23 cellular contexts compared by ENCODE assay signal in the genomic region with DNA sequence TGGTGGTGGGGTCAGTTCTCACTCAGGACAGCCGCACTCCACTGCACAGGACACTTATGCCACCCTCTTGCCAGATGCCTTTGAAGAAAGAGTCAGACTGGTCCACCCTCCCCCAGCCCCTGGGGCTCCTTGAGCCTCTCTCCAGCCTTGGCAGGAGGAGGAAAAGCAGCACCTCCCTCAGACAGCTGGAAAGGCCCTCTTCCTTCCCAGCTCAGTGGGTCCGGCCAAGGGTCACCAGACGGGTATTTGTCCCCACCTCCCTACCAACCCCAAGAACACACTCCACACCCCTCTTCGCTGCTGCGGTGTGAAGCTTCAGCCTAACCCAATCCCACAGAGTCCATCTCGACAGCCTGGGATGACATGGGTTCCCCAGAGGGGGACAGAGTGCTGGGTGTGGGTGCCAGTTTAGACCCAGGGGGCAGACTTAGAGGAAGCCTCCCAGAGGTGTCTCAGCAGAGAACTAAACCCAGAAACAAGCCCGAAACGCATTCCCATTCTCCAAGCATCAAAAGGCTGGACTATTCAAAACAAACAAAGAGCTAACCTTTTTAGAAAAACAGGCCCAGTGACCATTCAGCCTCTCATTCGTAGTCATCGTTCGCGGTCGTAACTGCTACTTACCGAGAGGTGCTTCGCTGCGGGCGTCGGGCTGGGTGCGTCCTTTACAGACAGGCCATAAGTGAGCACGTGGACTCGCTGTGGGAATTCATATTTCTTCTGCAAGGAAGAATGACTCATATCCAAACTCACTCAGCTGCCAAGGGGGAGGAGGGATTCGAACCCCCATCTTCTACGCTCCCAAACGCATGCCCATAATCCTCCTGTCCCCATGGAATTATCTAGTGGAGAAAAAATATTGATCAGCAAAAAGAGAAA. TPM values are rescaled to one million over a fixed set of nuclear protein-coding genes. Genes with fewer than 3 reads are reported as not detected.
A peak's percentile ranks its signal among the peaks of the same experiment; 100 is the strongest.
DNase-seq lines count a peak whose midpoint lies in the region; ATAC-seq, FAIRE-seq and TF ChIP-seq lines count a peak whose summit lies in the region.
"Had no signal": no experiment of that assay in that cellular context is flagged by ENCODE, and none has a peak within 500 bp of the region (broad histone marks: within the 10 kb centered on the region; RNA-seq: fewer than 3 reads in every experiment).

No MANE protein-coding gene starts in this region.

- no TSS peak for BruUV-seq in K562 (replicated peaks; lab: Mats Ljungman, UMichigan)

- H3K9me3 ChIP-seq in GM23248 (ENCODE audit: low read depth) (no peaks in the 10 kb centered on the region), K562 (replicated peaks; ENCODE audit: control insufficient read depth, insufficient read depth, low read depth, low read length) (no peaks in the 10 kb centered on the region), left ventricle myocardium inferior (replicated peaks) (peaks cover 8% of the 10 kb centered on the region)

- CTCF ChIA-PET in K562 (lab: Yijun Ruan, JAX; ENCODE audit: low intra/inter-chr PET ratio), result no interaction called here

- no peaks in the 10 kb centered on the region for H3K9me1 ChIP-seq in K562 (ENCODE audit: control insufficient read depth, insufficient read depth, low read length)

- H3K9me2 ChIP-seq in GM23248 (ENCODE audit: insufficient read depth), result no peaks in the 10 kb centered on the region

- H3F3A ChIP-seq in GM23248 (ENCODE audit: insufficient read depth), result no peaks in the 10 kb centered on the region

- H3K27ac ChIP-seq in GM23248, result peak overlapping the region; percentile 79
- no peak overlapping the region for H3K27ac ChIP-seq in K562 (ENCODE audit: extremely low read depth, low read depth, low read length)
- peak overlapping the region; percentile 76 for H3K27ac ChIP-seq in left ventricle myocardium inferior (replicated peaks)
- H3K27ac ChIP-seq in skin epidermis, result peak overlapping the region in 17 of 21 experiments; percentile 12 to 89 (median 63)
- H3K27ac ChIP-seq: SK-N-MC had no signal

- H4K20me1 ChIP-seq in GM23248 (ENCODE audit: insufficient read depth), result no peaks in the 10 kb centered on the region
- H4K20me1 ChIP-seq in K562 (replicated peaks; ENCODE audit: control insufficient read depth, insufficient read depth, low read length), result no peaks in the 10 kb centered on the region

- intact Hi-C loops in K562 (cut with micrococcal nuclease) (no loop called here), left ventricle myocardium inferior (cut with micrococcal nuclease) (no loop called here)

- no peaks in the 10 kb centered on the region for H3K79me2 ChIP-seq in GM23248 (ENCODE audit: insufficient read depth)
- H3K79me2 ChIP-seq in K562 (ENCODE audit: control insufficient read depth, insufficient read depth, low read length), result no peaks in the 10 kb centered on the region

- no peak for TF ChIP-seq RAD21 in K562 (CRISPR knock-in tag; conservative IDR thresholded peaks at IDR 0.05 in 1 of 2, IDR thresholded peaks at IDR 0.05 in 1 of 2)

- TF ChIP-seq CTCF in K562 (IDR thresholded peaks at IDR 0.05 in 2 of 3, conservative IDR thresholded peaks at IDR 0.05 in 1 of 3; ENCODE audit: insufficient read depth in 2 of 3, low read depth in 1 of 3, low read length in 3 of 3), result no peak
- no peak for TF ChIP-seq CTCF in left ventricle myocardium inferior (IDR thresholded peaks at IDR 0.05; ENCODE audit: borderline replicate concordance)

- no peaks in the 10 kb centered on the region for H3K27me3 ChIP-seq in GM23248 (replicated peaks; ENCODE audit: insufficient read depth)
- H3K27me3 ChIP-seq in K562 (ENCODE audit: control insufficient read depth in 2 of 2, insufficient read depth in 2 of 2, low read length in 2 of 2), result peaks cover 16 to 76% of the 10 kb centered on the region in 2 experiments
- H3K27me3 ChIP-seq in left ventricle myocardium inferior (ENCODE audit: low read depth), result peaks cover 22% of the 10 kb centered on the region

- in situ Hi-C loops in GM23248 (cut with MboI), result no loop called here
- in situ Hi-C loops in K562 (cut with MboI), result no loop called here

- H3K9ac ChIP-seq in GM23248 (peak overlapping the region; percentile 69), K562 (ENCODE audit: insufficient read depth in 1 of 2, low read depth in 2 of 2, low read length in 2 of 2) (no peak overlapping the region)

- POLR2A ChIA-PET in K562 (lab: Yijun Ruan, JAX), result no interaction called here

- ATAC-seq in K562 (no peak), GM18861 (IDR thresholded peaks at IDR 0.05; ENCODE audit: unreplicated experiment) (no peak)

- 60 to 67% methylated on average over 24 of the region's 24 CpGs for WGBS in GM23248 (ENCODE audit: low coverage in 1 of 2, low lambda C conversion rate in 2 of 2, missing lambda C conversion rate in 2 of 2), 2 experiments
- WGBS in K562 (ENCODE audit: insufficient coverage, low coverage, missing lambda C conversion rate), result 12% methylated on average over 24 of the region's 24 CpGs

- H3K4me3 ChIP-seq in GM23248 (no peak overlapping the region), K562 (no peak overlapping the region), left ventricle myocardium inferior (no peak overlapping the region), skin epidermis (no peak overlapping the region)
- H3K4me3 ChIP-seq: SK-N-MC had no signal

- H3K36me3 ChIP-seq in GM23248 (ENCODE audit: low read depth), result no peaks in the 10 kb centered on the region
- no peaks in the 10 kb centered on the region for H3K36me3 ChIP-seq in K562 (ENCODE audit: control insufficient read depth, insufficient read depth, low read length)
- no peaks in the 10 kb centered on the region for H3K36me3 ChIP-seq in left ventricle myocardium inferior

- TF ChIP-seq EP300 in K562 (IDR thresholded peaks at IDR 0.05; ENCODE audit: low read length), result no peak

- H2AFZ ChIP-seq in GM23248, result no peak overlapping the region; the same call in 1 of the 2 replicates
- 0 out of 2 replicates have a peak overlapping the region, but pooled peaks have one; percentile 17 for H2AFZ ChIP-seq in K562 (ENCODE audit: low read depth, low read length)

- DNase-seq in GM23248 (peak; percentile 55), K562 (ENCODE audit: extremely low read depth in 1 of 4, low spot score in 3 of 4) (peak; percentile 18 to 33 (median 28)), left ventricle myocardium inferior (peak; percentile 39), HTR-8/SVneo (ENCODE audit: insufficient read length, low spot score) (no peak), T-helper 2 cell (no peak), retina (no peak)
- DNase-seq: activated CD4-positive, CD25-positive, alpha-beta regulatory T cell treated with anti-CD3 and anti-CD28 coated beads, Interleukin-2, amount 50 U/mL, for 72 hours; CD8-positive, alpha-beta memory T cell; cerebellar nuclear complex; effector CD8-positive, alpha-beta T cell; midbrain; MV-4-11; NCI-H2029 treated with DMSO at 0.1 percent for 48 hours; NCI-H69; OCI-M1 had no signal

- peak overlapping the region; percentile 9 for H3K4me2 ChIP-seq in GM23248 (ENCODE audit: unreplicated experiment)
- H3K4me2 ChIP-seq in K562 (ENCODE audit: insufficient read depth, low read length), result no peak overlapping the region

- H3K4me1 ChIP-seq in GM23248 (ENCODE audit: insufficient read depth) (peaks cover 21% of the 10 kb centered on the region), K562 (replicated peaks in 1 of 2; ENCODE audit: control insufficient read depth in 2 of 2, insufficient read depth in 2 of 2, low read length in 2 of 2) (peaks cover 0 to 5% of the 10 kb centered on the region in 2 experiments; a peak in 3 of 5 replicates), left ventricle myocardium inferior (peaks cover 18% of the 10 kb centered on the region)

- no peak for TF ChIP-seq POLR2A in K562 (conservative IDR thresholded peaks at IDR 0.05)

- FAIRE-seq in K562 (lab: Jason Lieb, UNC), result no peak
- no peak for FAIRE-seq in HTR-8/SVneo (lab: Jason Lieb, UNC)
- FAIRE-seq: GM18507, H54, keratinocyte had no signal

TF ChIP-seq in K562, 482 proteins besides CTCF, POLR2A, EP300 and RAD21 (continues in another document):
- TF ChIP-seq, protein P1, sequence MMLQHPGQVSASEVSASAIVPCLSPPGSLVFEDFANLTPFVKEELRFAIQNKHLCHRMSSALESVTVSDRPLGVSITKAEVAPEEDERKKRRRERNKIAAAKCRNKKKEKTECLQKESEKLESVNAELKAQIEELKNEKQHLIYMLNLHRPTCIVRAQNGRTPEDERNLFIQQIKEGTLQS (IDR thresholded peaks at IDR 0.05), result peak; percentile 42; the same call in 1 of the 2 replicates
- TF ChIP-seq, protein P1 (CRISPR knock-in tag; conservative IDR thresholded peaks at IDR 0.05), result no peak
- TF ChIP-seq FOSL1 (tag; conservative IDR thresholded peaks at IDR 0.05), result peak; percentile 83

RNA-seq across cellular contexts. Expression of a gene that starts 57.5 kb away (rescaled TPM):
- 0.97 TPM in 1 of 2 replicates, not detected in the other for total RNA-seq in GM23248 (2014; rRNA removed; shearing (Covaris generic))
- not detected in 2 replicates for polyA plus RNA-seq in GM23248 (2016; fragmentation: Nextera tagmentation; extraction: Ambion mirVana)
- total RNA-seq in K562 (2011; cell fraction: chromatin; rRNA removed; ENCODE audit: low replicate concordance), result 0.21 TPM in 1 of 2 replicates, not detected in the other
- 0.33 and 0.39 TPM in 2 replicates for total RNA-seq in K562 (2011; cell fraction: nucleolus; rRNA removed)
- not detected in 2 replicates for total RNA-seq in K562 (2011; cell fraction: nucleoplasm; rRNA removed)
- total RNA-seq in K562 (2014; rRNA removed), result not detected in 2 replicates
- not detected in 2 replicates for total RNA-seq in K562 (2014; rRNA removed; fragmentation: Illumina TruSeq; extraction: Trizol)
- total RNA-seq in K562 (2015; rRNA removed; fragmentation: Illumina TruSeq; extraction: Trizol), result not detected in 2 replicates
- total RNA-seq in K562 (2021), result 0.13 TPM in 1 of 2 replicates, not detected in the other
- 0.39 TPM in 1 of 2 replicates, not detected in the other for polyA plus RNA-seq in K562 (2011; rRNA removed)
- 0.01 and 0.10 TPM in 2 replicates for polyA plus RNA-seq in K562 (2011; cell fraction: cytosol; rRNA removed)
- polyA plus RNA-seq in K562 (2011; cell fraction: nucleus; rRNA removed), result 0.16 and 0.38 TPM in 2 replicates
- polyA plus RNA-seq in K562 (2012), result 0.04 TPM in 1 of 2 replicates, not detected in the other
- polyA plus RNA-seq in K562 (2014; fragmentation: Illumina TruSeq; extraction: Trizol), result 0.22 TPM in 1 of 2 replicates, not detected in the other
- polyA plus RNA-seq in K562 (2014; fragmentation: Nextera tagmentation; extraction: Ambion mirVana), result not detected
- polyA plus RNA-seq in K562 (2014; rRNA removed), result not detected in 2 replicates
- polyA minus RNA-seq in K562 (2011; rRNA and poly(A)+ RNA removed), result 0.12 TPM in 1 of 2 replicates, not detected in the other
- polyA minus RNA-seq in K562 (2011; cell fraction: cytosol; rRNA and poly(A)+ RNA removed), result not detected in 2 replicates
- polyA minus RNA-seq in K562 (2011; cell fraction: nucleus; rRNA and poly(A)+ RNA removed), result 0.11 and 0.27 TPM in 2 replicates
- total RNA-seq in left ventricle myocardium inferior, result 7.7 TPM
- total RNA-seq: activated T-helper 2 cell treated with anti-CD3 and anti-CD28 coated beads, Interferon-gamma antibody, Interleukin-2, Interleukin-4, amounts not matched to agents 10 μg/mL and 5 μg/mL and 100 μg/mL, durations not matched to agents 14 hours and 24 hours and 36 hours; CD8-positive, alpha-beta memory T cell had no signal
- polyA plus RNA-seq: CD8-positive, alpha-beta memory T cell; neural cell had no signal

Comparison
In these comparisons a context has a peak if more than half of its experiments do, and no peak if none do; other contexts are left out.
1. DNase-seq: peak in GM23248 (single experiment), K562 (4 of 4) and left ventricle myocardium inferior (single experiment); none in HTR-8/SVneo (single experiment), T-helper 2 cell (0 of 5) and retina (single experiment).